11 cellular contexts compared by ENCODE assay signal in the genomic region with DNA sequence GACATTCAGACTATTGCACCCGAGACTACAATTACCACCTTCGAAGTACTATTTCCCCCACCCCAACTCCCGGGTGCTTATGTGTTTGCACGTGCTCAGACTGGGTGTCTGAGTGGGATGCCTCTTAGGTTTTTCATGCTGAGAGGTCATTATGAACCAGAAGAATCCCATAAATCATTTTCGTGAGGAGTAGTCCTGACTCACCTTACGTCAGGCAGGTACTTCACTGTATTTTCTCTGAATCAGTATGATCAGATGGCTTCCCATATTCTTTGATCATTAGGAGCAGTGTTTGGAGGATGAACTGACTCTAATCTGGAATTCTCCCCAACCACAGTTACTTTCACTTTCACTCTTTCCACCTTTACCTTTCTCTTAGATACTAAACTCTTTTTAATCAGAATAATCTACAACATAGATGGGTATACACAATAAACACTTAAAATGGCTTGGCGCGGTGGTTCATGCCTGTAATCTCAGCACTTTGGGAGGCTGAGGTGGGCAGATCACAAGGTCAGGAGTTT. TPM values are rescaled to one million over a fixed set of nuclear protein-coding genes. Genes with fewer than 3 reads are reported as not detected.
DNase-seq lines count a peak whose midpoint lies in the region; ATAC-seq and TF ChIP-seq lines count a peak whose summit lies in the region.
"Had no signal": no experiment of that assay in that cellular context is flagged by ENCODE, and none has a peak within 500 bp of the region (broad histone marks: within the 10 kb centered on the region; RNA-seq: fewer than 3 reads in every experiment).

No MANE protein-coding gene starts in this region.

- H3K27ac ChIP-seq in CD4-positive, CD25-positive, alpha-beta regulatory T cell (ENCODE audit: insufficient read depth, low read length, poor library complexity, severe bottlenecking) = no peak overlapping the region
- no peak overlapping the region for H3K27ac ChIP-seq in hepatocyte
- H3K27ac ChIP-seq: C4-2B had no signal

- no peaks in the 10 kb centered on the region for H3K79me2 ChIP-seq in hepatocyte

- peak overlapping the region; percentile 72 for H3K4me3 ChIP-seq in CD4-positive, CD25-positive, alpha-beta regulatory T cell (ENCODE audit: low read depth, low read length)
- no peak overlapping the region for H3K4me3 ChIP-seq in hepatocyte

- H3K27ac Mint-ChIP-seq in CD4-positive, CD25-positive, alpha-beta regulatory T cell = peak overlapping the region in 2 of 3 donors; percentile 31 to 69
- H3K27ac Mint-ChIP-seq: naive B cell had no signal

- peaks cover 5 to 30% (median 17%) of the 10 kb centered on the region in 4 donors for H3K4me1 Mint-ChIP-seq in CD4-positive, CD25-positive, alpha-beta regulatory T cell

- H3K27me3 Mint-ChIP-seq in CD4-positive, CD25-positive, alpha-beta regulatory T cell = peaks cover 4% of the 10 kb centered on the region
- H3K27me3 Mint-ChIP-seq: naive B cell had no signal

- H3K9me3 Mint-ChIP-seq in CD4-positive, CD25-positive, alpha-beta regulatory T cell = peaks cover 0 to 13% (median 3%) of the 10 kb centered on the region in 7 donors

- H3K27me3 ChIP-seq in CD4-positive, CD25-positive, alpha-beta regulatory T cell (ENCODE audit: control insufficient read depth, insufficient read depth, low read length) = peaks cover 1% of the 10 kb centered on the region
- no peaks in the 10 kb centered on the region for H3K27me3 ChIP-seq in hepatocyte

- TF ChIP-seq CTCF in hepatocyte (IDR thresholded peaks at IDR 0.05; ENCODE audit: poor library complexity) = no peak

- peak overlapping the region in 2 of 4 donors; percentile 28 to 66 for H3K4me3 Mint-ChIP-seq in CD4-positive, CD25-positive, alpha-beta regulatory T cell
- H3K4me3 Mint-ChIP-seq: naive B cell had no signal

- no peaks in the 10 kb centered on the region for H4K20me1 ChIP-seq in hepatocyte (ENCODE audit: insufficient read depth, poor library complexity, severe bottlenecking)

- DNase-seq in CD4-positive, CD25-positive, alpha-beta regulatory T cell = peak in 1 of 3 donors; percentile 22
- DNase-seq in DMS79 (lab: John Stamatoyannopoulos, UW) = peak; percentile 7
- peak; percentile 8 for DNase-seq in SW480 (ENCODE audit: low spot score)
- DNase-seq in hepatocyte (ENCODE audit: low spot score) = no peak
- no peak for DNase-seq in glomerular visceral epithelial cell (ENCODE audit: extremely low spot score)
- DNase-seq in NCI-H1092 treated with DMSO at 0.1 percent for 48 hours (lab: John Stamatoyannopoulos, UW) = no peak
- DNase-seq: naive B cell had no signal

- H3K4me2 ChIP-seq in hepatocyte = peak overlapping the region; percentile 25

- H2AFZ ChIP-seq in hepatocyte = no peak overlapping the region

- H3K36me3 ChIP-seq in CD4-positive, CD25-positive, alpha-beta regulatory T cell (ENCODE audit: control insufficient read depth, insufficient read depth, low read length) = no peaks in the 10 kb centered on the region
- no peaks in the 10 kb centered on the region for H3K36me3 ChIP-seq in hepatocyte (replicated peaks; ENCODE audit: insufficient read depth, low read depth)

- peaks cover 4% of the 10 kb centered on the region for H3K36me3 Mint-ChIP-seq in CD4-positive, CD25-positive, alpha-beta regulatory T cell
- H3K36me3 Mint-ChIP-seq: naive B cell had no signal

- no peak for ATAC-seq in CD4-positive, CD25-positive, alpha-beta regulatory T cell (ENCODE audit: low read depth in 2 of 2)
- no peak for ATAC-seq in GM18858 (IDR thresholded peaks at IDR 0.05; ENCODE audit: unreplicated experiment)
- ATAC-seq: Panc1 had no signal

- H3K9me3 ChIP-seq in CD4-positive, CD25-positive, alpha-beta regulatory T cell (ENCODE audit: control insufficient read depth in 2 of 2, low read length in 2 of 2) = peaks cover 0 to 2% of the 10 kb centered on the region in 2 experiments
- no peaks in the 10 kb centered on the region for H3K9me3 ChIP-seq in hepatocyte (ENCODE audit: low read depth)

- peaks cover 13% of the 10 kb centered on the region for H3K4me1 ChIP-seq in CD4-positive, CD25-positive, alpha-beta regulatory T cell (ENCODE audit: control insufficient read depth, insufficient read depth, low read length, poor library complexity, severe bottlenecking)
- no peaks in the 10 kb centered on the region for H3K4me1 ChIP-seq in hepatocyte (ENCODE audit: insufficient read depth)

- 96% methylated on average over 8 of the region's 8 CpGs for WGBS in hepatocyte (ENCODE audit: low lambda C conversion rate, missing lambda C conversion rate)

- no peaks in the 10 kb centered on the region for H3K9me2 ChIP-seq in hepatocyte (replicated peaks; ENCODE audit: insufficient read depth)

RNA-seq across cellular contexts. Expression of a gene that starts 38.4 kb away (rescaled TPM):
- 60.0 TPM for total RNA-seq in CD4-positive, CD25-positive, alpha-beta regulatory T cell
- 10 to 100 TPM; 22.7 to 31.2 (median 26.5) TPM for polyA plus RNA-seq in CD4-positive, CD25-positive, alpha-beta regulatory T cell
- total RNA-seq in hepatocyte = 6.1 and 6.6 TPM in 2 replicates
- 1.6 and 3.1 TPM in 2 replicates for polyA plus RNA-seq in hepatocyte
- total RNA-seq: G401 had no signal

RNA-seq across cellular contexts. Expression of a gene that starts 56.0 kb away (rescaled TPM):
- total RNA-seq in CD4-positive, CD25-positive, alpha-beta regulatory T cell = not detected
- not detected for polyA plus RNA-seq in CD4-positive, CD25-positive, alpha-beta regulatory T cell
- 91.6 and 95.4 TPM in 2 replicates for total RNA-seq in hepatocyte
- 36.7 and 43.4 TPM in 2 replicates for polyA plus RNA-seq in hepatocyte
- total RNA-seq: G401 had no signal

Comparison
In these comparisons a context has a peak if more than half of its experiments do, and no peak if none do; other contexts are left out.
1. DNase-seq: peak in DMS79 (single experiment) and SW480 (single experiment); none in hepatocyte (single experiment), glomerular visceral epithelial cell (single experiment) and NCI-H1092 treated with DMSO at 0.1 percent for 48 hours (single experiment).
2. RNA of a gene that starts 56.0 kb away (total RNA-seq): 91.6 to 95.4 TPM in hepatocyte; not detected in CD4-positive, CD25-positive, alpha-beta regulatory T cell (single experiment); every median in the first group is over 10 times any median in the second.